18 cellular contexts compared by ENCODE assay signal in the genomic region with DNA sequence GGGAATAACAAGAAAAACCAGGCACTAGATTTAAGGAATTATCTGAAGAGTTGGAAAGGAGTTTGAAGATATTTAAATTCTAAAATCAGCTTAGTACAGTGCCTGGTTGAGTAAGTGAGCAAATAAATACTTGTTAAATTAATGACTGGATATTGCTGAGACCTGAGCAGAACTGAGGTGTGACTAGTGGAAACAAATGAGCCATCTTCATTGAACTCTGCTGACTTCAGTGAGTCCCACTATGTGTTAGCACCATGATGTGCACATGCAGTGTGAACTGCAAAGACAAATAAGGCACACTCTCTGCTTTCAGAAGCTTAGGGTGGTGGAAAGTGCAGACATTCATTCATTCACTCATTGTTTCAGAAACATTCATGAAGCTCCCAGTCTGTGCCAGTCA. TPM values are rescaled to one million over a fixed set of nuclear protein-coding genes. Genes with fewer than 3 reads are reported as not detected.
DNase-seq lines count a peak whose midpoint lies in the region; ATAC-seq and TF ChIP-seq lines count a peak whose summit lies in the region.
"Had no signal": no experiment of that assay in that cellular context is flagged by ENCODE, and none has a peak within 500 bp of the region (broad histone marks: within the 10 kb centered on the region; RNA-seq: fewer than 3 reads in every experiment).

No MANE protein-coding gene starts in this region.

- TF ChIP-seq RAD21 in IMR-90 (IDR thresholded peaks at IDR 0.05; ENCODE audit: low read length) = no peak

- in situ Hi-C loops in IMR-90 (cut with MboI; ENCODE audit: low sequenced_read_pairs) = no loop called here

- H3K4me1 ChIP-seq in BLaER1 treated with 17β-estradiol and CSF1 and Interleukin-3, amounts not matched to agents 10 nM and 100 nM = peaks cover 42 to 84% (median 73%) of the 10 kb centered on the region in 10 experiments
- peaks cover 11% of the 10 kb centered on the region for H3K4me1 ChIP-seq in IMR-90 (ENCODE audit: control insufficient read depth, insufficient read depth, low read length)
- H3K4me1 ChIP-seq: parathyroid adenoma had no signal

- peak overlapping the region in 9 of 11 experiments; percentile 19 to 71 (median 59); a peak in 16 of 22 replicates for H3K9ac ChIP-seq in BLaER1 treated with 17β-estradiol and CSF1 and Interleukin-3, amounts not matched to agents 10 nM and 100 nM
- peak overlapping the region; percentile 26; the same call in 1 of the 2 replicates for H3K9ac ChIP-seq in IMR-90 (ENCODE audit: low read depth, low read length)
- H3K9ac ChIP-seq: parathyroid adenoma had no signal

- peak overlapping the region; percentile 92 for H2BK120ac ChIP-seq in IMR-90 (ENCODE audit: low read depth, low read length)

- no peaks in the 10 kb centered on the region for H3K36me3 ChIP-seq in BLaER1 treated with 17β-estradiol and CSF1 and Interleukin-3, amounts not matched to agents 10 nM and 100 nM
- no peaks in the 10 kb centered on the region for H3K36me3 ChIP-seq in IMR-90 (ENCODE audit: control insufficient read depth, insufficient read depth, low read length)
- H3K36me3 ChIP-seq: heart right ventricle had no signal

- H4K5ac ChIP-seq in IMR-90 (ENCODE audit: low read depth, low read length) = peak overlapping the region; percentile 74

- peak overlapping the region; percentile 75 to 97 (median 90) for H3K4me2 ChIP-seq in BLaER1 treated with 17β-estradiol and CSF1 and Interleukin-3, amounts not matched to agents 10 nM and 100 nM
- peak overlapping the region; percentile 30 for H3K4me2 ChIP-seq in IMR-90 (ENCODE audit: low read depth, low read length)
- H3K4me2 ChIP-seq: GM23338 had no signal

- intact Hi-C loops in IMR-90 (cut with micrococcal nuclease) = no loop called here

- peak overlapping the region; percentile 87 for H2BK20ac ChIP-seq in IMR-90 (ENCODE audit: low read depth, low read length)

- peak overlapping the region; percentile 87; the same call in 2 of the 3 replicates for H2BK15ac ChIP-seq in IMR-90 (ENCODE audit: low read depth, low read length)

- no peaks in the 10 kb centered on the region for H3K79me1 ChIP-seq in IMR-90 (ENCODE audit: low read depth in 1 of 2, low read length in 2 of 2)

- DNase-seq in IMR-90 (no peak), osteocyte (ENCODE audit: extremely low spot score, unreplicated experiment) (no peak), NCI-H345 (lab: John Stamatoyannopoulos, UW) (no peak), GF-D8 (lab: John Stamatoyannopoulos, UW) (no peak), T-helper 9 cell (no peak)
- no peak for DNase-seq in central memory CD8-positive, alpha-beta T cell (ENCODE audit: low spot score in 2 of 2)
- DNase-seq: activated CD8-positive, alpha-beta memory T cell treated with anti-CD3 and anti-CD28 coated beads for 24 hours; DMS 273 treated with DMSO at 0.1 percent for 48 hours; effector CD4-positive, alpha-beta T cell; NCI-H1436; NCI-H748 treated with DMSO at 0.1 percent for 48 hours had no signal

- H2BK5ac ChIP-seq in IMR-90 (ENCODE audit: low read depth, low read length, poor library complexity, severe bottlenecking) = peak overlapping the region; percentile 71

- no peaks in the 10 kb centered on the region for H3K9me3 ChIP-seq in BLaER1 treated with 17β-estradiol and CSF1 and Interleukin-3, amounts not matched to agents 10 nM and 100 nM (replicated peaks in 1 of 11)
- no peaks in the 10 kb centered on the region for H3K9me3 ChIP-seq in IMR-90 (ENCODE audit: control insufficient read depth, insufficient read depth, low read length)
- H3K9me3 ChIP-seq: heart right ventricle had no signal

- no peak overlapping the region for H3K27ac Mint-ChIP-seq in central memory CD8-positive, alpha-beta T cell (ENCODE audit: low read depth)
- H3K27ac Mint-ChIP-seq in osteocyte (ENCODE audit: unreplicated experiment) = peak overlapping the region; percentile 81
- H3K27ac Mint-ChIP-seq: GM23338; stimulated activated naive CD8-positive, alpha-beta T cell treated with anti-CD3 and anti-CD28 coated beads, Interleukin-15, Interleukin-2, amounts not matched to agents 100 ng/mL and 50 ng/mL, for 24 hours had no signal

- peak overlapping the region; percentile 89 for H3K23ac ChIP-seq in IMR-90 (ENCODE audit: low read depth, low read length)

- no TSS peak for BruUV-seq in IMR-90 (replicated peaks; lab: Mats Ljungman, UMichigan)

- no peaks in the 10 kb centered on the region for H3K27me3 Mint-ChIP-seq in central memory CD8-positive, alpha-beta T cell
- no peaks in the 10 kb centered on the region for H3K27me3 Mint-ChIP-seq in osteocyte (ENCODE audit: unreplicated experiment)
- H3K27me3 Mint-ChIP-seq: stimulated activated naive CD8-positive, alpha-beta T cell treated with anti-CD3 and anti-CD28 coated beads, Interleukin-15, Interleukin-2, amounts not matched to agents 100 ng/mL and 50 ng/mL, for 24 hours had no signal

- no peaks in the 10 kb centered on the region for H3K9me3 Mint-ChIP-seq in central memory CD8-positive, alpha-beta T cell
- H3K9me3 Mint-ChIP-seq in osteocyte (ENCODE audit: unreplicated experiment) = no peaks in the 10 kb centered on the region
- H3K9me3 Mint-ChIP-seq: GM23338; stimulated activated naive CD8-positive, alpha-beta T cell treated with anti-CD3 and anti-CD28 coated beads, Interleukin-15, Interleukin-2, amounts not matched to agents 100 ng/mL and 50 ng/mL, for 24 hours had no signal

- peak overlapping the region; percentile 82 for H3K18ac ChIP-seq in IMR-90 (ENCODE audit: low read depth, low read length)

- peak overlapping the region; percentile 41 to 87 for H4K8ac ChIP-seq in IMR-90 (ENCODE audit: low read depth in 2 of 2, low read length in 2 of 2)

- TF ChIP-seq POLR2A in IMR-90 (IDR thresholded peaks at IDR 0.05; ENCODE audit: low read depth, low read length) = no peak

- H3K27me3 ChIP-seq in BLaER1 treated with 17β-estradiol and CSF1 and Interleukin-3, amounts not matched to agents 10 nM and 100 nM = peaks cover 0 to 32% (median 0%) of the 10 kb centered on the region in 11 experiments; a peak in 4 of 22 replicates
- H3K27me3 ChIP-seq in IMR-90 (ENCODE audit: control insufficient read depth, insufficient read depth, low read length) = no peaks in the 10 kb centered on the region
- H3K27me3 ChIP-seq: heart right ventricle had no signal

- H3K4me3 ChIP-seq in BLaER1 treated with 17β-estradiol and CSF1 and Interleukin-3, amounts not matched to agents 10 nM and 100 nM = peak overlapping the region in 5 of 10 experiments; percentile 0 to 25 (median 16); a peak in 4 of 20 replicates
- H3K4me3 ChIP-seq in IMR-90 (ENCODE audit: insufficient read depth, low read depth, low read length) = no peak overlapping the region
- H3K4me3 ChIP-seq: GM23338, lung had no signal

- POLR2A ChIA-PET in IMR-90 (lab: Charles Lee; ENCODE audit: unreplicated experiment) = no interaction called here

- H3K36me3 Mint-ChIP-seq in central memory CD8-positive, alpha-beta T cell (ENCODE audit: insufficient read depth) = peaks cover 1% of the 10 kb centered on the region
- H3K36me3 Mint-ChIP-seq in osteocyte (ENCODE audit: unreplicated experiment) = no peaks in the 10 kb centered on the region

- no peak overlapping the region for H2AFZ ChIP-seq in IMR-90 (replicated peaks; ENCODE audit: low read length, poor library complexity)
- H2AFZ ChIP-seq: GM23338, parathyroid adenoma had no signal

- dilution Hi-C loops in IMR-90 (cut with HindIII; ENCODE audit: low sequenced_read_pairs, unreplicated experiment) = no loop called here

- peak overlapping the region; percentile 89 for H4K91ac ChIP-seq in IMR-90 (ENCODE audit: insufficient read depth, low read depth, low read length)

- H2AK5ac ChIP-seq in IMR-90 (ENCODE audit: low read depth, low read length) = peak overlapping the region; percentile 81; the same call in 1 of the 2 replicates

- H3K4me1 Mint-ChIP-seq in central memory CD8-positive, alpha-beta T cell = peaks cover 9% of the 10 kb centered on the region
- H3K4me1 Mint-ChIP-seq in osteocyte (ENCODE audit: unreplicated experiment) = peaks cover 21% of the 10 kb centered on the region

- peak overlapping the region; percentile 56 for H3K56ac ChIP-seq in IMR-90 (ENCODE audit: extremely low read depth, insufficient read depth, low read length)

- ATAC-seq in IMR-90 (ENCODE audit: low read depth) (peak; percentile 35), GM18867 (IDR thresholded peaks at IDR 0.05; ENCODE audit: unreplicated experiment) (no peak)
- no peak for ATAC-seq in central memory CD8-positive, alpha-beta T cell (replicated peaks; ENCODE audit: extremely low read depth, poor library complexity, severe bottlenecking)

- peak overlapping the region; percentile 39 for H3K4me3 Mint-ChIP-seq in central memory CD8-positive, alpha-beta T cell
- H3K4me3 Mint-ChIP-seq in osteocyte (ENCODE audit: unreplicated experiment) = peak overlapping the region; percentile 65
- H3K4me3 Mint-ChIP-seq: GM23338; stimulated activated naive CD8-positive, alpha-beta T cell treated with anti-CD3 and anti-CD28 coated beads, Interleukin-15, Interleukin-2, amounts not matched to agents 100 ng/mL and 50 ng/mL, for 24 hours had no signal

- CTCF ChIA-PET in IMR-90 (lab: Yijun Ruan, JAX) = interaction anchor here (0.6 kb wide), 1 partner anchor 9 kb away, joined by 3 read pairs; no protein-coding TSS in a partner anchor

- H4K20me1 ChIP-seq in BLaER1 treated with 17β-estradiol and CSF1 and Interleukin-3, amounts not matched to agents 10 nM and 100 nM = peaks cover 0 to 8% (median 0%) of the 10 kb centered on the region in 11 experiments; a peak in 2 of 22 replicates
- 0 out of 2 replicates have a peak, but pooled peaks cover 5% of the 10 kb centered on the region for H4K20me1 ChIP-seq in IMR-90 (ENCODE audit: insufficient read depth, low read length)

- peak overlapping the region; percentile 86 for H3K14ac ChIP-seq in IMR-90 (replicated peaks; ENCODE audit: low read depth, low read length)

- TF ChIP-seq CTCF in IMR-90 (conservative IDR thresholded peaks at IDR 0.05; ENCODE audit: low read depth, low read length) (no peak), osteocyte (IDR thresholded peaks at IDR 0.05) (no peak)

- peak overlapping the region; percentile 94 for H3K4ac ChIP-seq in IMR-90 (ENCODE audit: low read depth, low read length)

- peak overlapping the region; percentile 25 for H2AK9ac ChIP-seq in IMR-90 (replicated peaks; ENCODE audit: low read depth, low read length, poor library complexity)

- peak overlapping the region in 10 of 11 experiments; percentile 2 to 92 (median 83); a peak in 18 of 22 replicates for H3K27ac ChIP-seq in BLaER1 treated with 17β-estradiol and CSF1 and Interleukin-3, amounts not matched to agents 10 nM and 100 nM
- peak overlapping the region; percentile 60 for H3K27ac ChIP-seq in IMR-90 (ENCODE audit: insufficient read depth, low read length)

- H3K9me1 ChIP-seq in IMR-90 (ENCODE audit: insufficient read depth, low read length) = peaks cover 8% of the 10 kb centered on the region

RNA-seq across cellular contexts. Expression of a gene that starts 48.7 kb away (rescaled TPM):
- 0.28 and 0.54 TPM in 2 replicates for total RNA-seq in IMR-90 (2012; rRNA removed)
- polyA plus RNA-seq in IMR-90 (2012; rRNA removed) = 1.6 and 1.7 TPM in 2 replicates
- polyA plus RNA-seq in IMR-90 (2012; cell fraction: cytosol; rRNA removed) = 0.73 and 0.91 TPM in 2 replicates
- polyA plus RNA-seq in IMR-90 (2012; cell fraction: nucleus; rRNA removed; ENCODE audit: low replicate concordance) = 1.6 and 2.2 TPM in 2 replicates
- 0.31 and 0.83 TPM in 2 replicates for total RNA-seq in osteocyte

RNA-seq across cellular contexts. Expression of a gene that starts 51.1 kb away (rescaled TPM):
- total RNA-seq in IMR-90 (2012; rRNA removed) (348 and 373 TPM in 2 replicates), osteocyte (364 and 396 TPM in 2 replicates)
- polyA plus RNA-seq in IMR-90 (2012; rRNA removed) = 214 and 231 TPM in 2 replicates
- 117 and 193 TPM in 2 replicates for polyA plus RNA-seq in IMR-90 (2012; cell fraction: cytosol; rRNA removed)
- 152 and 416 TPM in 2 replicates for polyA plus RNA-seq in IMR-90 (2012; cell fraction: nucleus; rRNA removed; ENCODE audit: low replicate concordance)
